Comparison of ENCODE assay signal across 8 cellular contexts in the genomic region with DNA sequence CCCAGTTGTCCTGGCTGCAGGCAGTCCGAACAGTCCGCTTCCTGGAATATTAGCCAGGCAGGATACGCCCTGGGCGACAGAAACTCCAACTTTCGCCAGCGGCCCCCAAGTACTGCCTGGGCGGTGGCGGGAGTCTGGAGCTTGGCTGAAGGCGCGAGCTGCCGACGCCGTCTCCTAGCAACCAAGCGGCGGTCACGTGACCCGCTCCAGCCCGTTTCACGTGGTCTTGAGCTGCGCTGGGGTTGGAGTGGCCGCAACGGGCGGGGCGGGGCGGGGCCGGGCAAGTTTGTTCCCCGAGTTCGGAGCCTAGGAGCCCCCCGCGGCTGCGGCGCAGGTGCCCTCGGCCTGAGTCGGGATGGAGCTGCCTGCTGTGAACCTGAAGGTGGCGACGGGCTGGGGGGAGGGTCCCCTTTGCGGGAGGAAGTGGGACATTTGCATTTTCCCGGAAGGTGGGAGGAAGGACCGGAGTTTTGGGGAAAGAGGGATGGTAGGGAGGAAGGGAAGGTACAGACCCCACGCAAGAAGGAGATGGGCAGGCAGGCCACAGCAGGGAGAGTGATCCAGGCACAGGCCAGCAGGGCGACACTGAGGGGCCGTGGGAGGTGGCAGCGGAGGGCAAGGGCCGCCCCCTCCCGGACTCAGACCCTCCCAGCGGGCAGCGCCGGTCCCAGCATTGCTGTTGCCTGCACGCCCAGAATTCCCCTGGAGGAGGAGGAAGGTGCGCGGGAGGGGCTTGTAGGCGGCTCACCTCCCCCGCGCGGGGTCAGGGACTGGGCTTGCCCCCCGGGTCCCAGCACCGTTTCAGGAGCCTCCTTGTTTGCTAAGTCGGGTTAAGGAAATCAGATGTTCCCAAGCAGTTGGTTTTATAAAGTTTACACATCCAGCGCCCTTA. TPM values are rescaled to one million over a fixed set of nuclear protein-coding genes. Genes with fewer than 3 reads are reported as not detected.
DNase-seq lines count a peak whose midpoint lies in the region; ATAC-seq and TF ChIP-seq lines count a peak whose summit lies in the region.

A gene with protein sequence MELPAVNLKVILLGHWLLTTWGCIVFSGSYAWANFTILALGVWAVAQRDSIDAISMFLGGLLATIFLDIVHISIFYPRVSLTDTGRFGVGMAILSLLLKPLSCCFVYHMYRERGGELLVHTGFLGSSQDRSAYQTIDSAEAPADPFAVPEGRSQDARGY (plus strand): TSS at position 283 of the 892 bp plus-strand sequence. CDS start 73 bp downstream, at position 356.

- TF ChIP-seq CTCF in GM06990 (IDR thresholded peaks at IDR 0.05; ENCODE audit: insufficient read depth, low read length, poor library complexity, severe bottlenecking) (peak; percentile 12), brain (conservative IDR thresholded peaks at IDR 0.05) (no peak)

- H3K27ac Mint-ChIP-seq in brain: peak within 1 kb of the TSS; percentile 35 to 94 (median 75)

- no peaks in the 10 kb centered on the region for H3K36me3 Mint-ChIP-seq in brain

- H3K4me3 ChIP-seq in GM06990 (replicated peaks; ENCODE audit: low read depth, low read length) (peak within 1 kb of the TSS; percentile 95), iPS-11a (ENCODE audit: low read depth, low read length) (peak within 1 kb of the TSS; percentile 81), skeletal muscle cell (ENCODE audit: low read depth, low read length) (peak within 1 kb of the TSS; percentile 97)

- DNase-seq in GM06990 (ENCODE audit: extremely low read depth, insufficient read length) (peak; percentile 89), NCI-H2107 treated with DMSO at 0.1 percent for 48 hours (lab: John Stamatoyannopoulos, UW; ENCODE audit: unreplicated experiment) (peak; percentile 47), UCSD-AML1 (lab: John Stamatoyannopoulos, UW; ENCODE audit: unreplicated experiment) (peak; percentile 87), skeletal muscle cell (ENCODE audit: low read depth) (peak; percentile 61)

- no peaks in the 10 kb centered on the region for H3K27me3 Mint-ChIP-seq in brain

- H3K4me1 Mint-ChIP-seq in brain: peaks cover 48% of the 10 kb centered on the region

- no peaks in the 10 kb centered on the region for H3K27me3 ChIP-seq in GM06990 (replicated peaks; ENCODE audit: control insufficient read depth, insufficient read depth, low read length)

- H3K9me3 Mint-ChIP-seq in brain: no peaks in the 10 kb centered on the region

- ATAC-seq in HG02798 (IDR thresholded peaks at IDR 0.05; ENCODE audit: poor library complexity, unreplicated experiment) (peak; percentile 78), HG03520 (IDR thresholded peaks at IDR 0.05; ENCODE audit: unreplicated experiment) (no peak)

- no peaks in the 10 kb centered on the region for H3K36me3 ChIP-seq in GM06990 (ENCODE audit: control insufficient read depth, insufficient read depth, low read length)

- H3K4me3 Mint-ChIP-seq in brain: peak within 1 kb of the TSS; percentile 92 to 98 (median 94)

RNA-seq across cellular contexts. Expression of the gene that starts here (rescaled TPM):
- 50.0 TPM for polyA plus RNA-seq in brain (ENCODE audit: insufficient read depth, low read depth, low replicate concordance)
